22 cellular contexts compared by ENCODE assay signal in genomic region chr21:42421018-42421793, GRCh38. TPM values are rescaled to one million over a fixed set of nuclear protein-coding genes. Genes with fewer than 3 reads are reported as not detected.
DNase-seq lines count a peak whose midpoint lies in the region; ATAC-seq, FAIRE-seq and TF ChIP-seq lines count a peak whose summit lies in the region.
"Had no signal": no experiment of that assay in that cellular context is flagged by ENCODE, and none has a peak within 500 bp of the region (broad histone marks: within the 10 kb centered on the region; RNA-seq: fewer than 3 reads in every experiment).

No MANE protein-coding gene starts in this region.

- POLR2A ChIA-PET in GM12878 (lab: Charles Lee) = interaction anchor here (0.8 to 3.0 kb wide), 11 partner anchors 8 to 107 kb away, joined by 3 to 27 read pairs (median 4); no protein-coding TSS in a partner anchor

- no peaks in the 10 kb centered on the region for H3K27me3 Mint-ChIP-seq in T-helper 17 cell
- H3K27me3 Mint-ChIP-seq in stimulated activated naive CD8-positive, alpha-beta T cell treated with anti-CD3 and anti-CD28 coated beads, Interleukin-15, Interleukin-2, amounts not matched to agents 100 ng/mL and 50 ng/mL, for 24 hours = no peaks in the 10 kb centered on the region

- intact Hi-C loops in cardiac septum (cut with DNase I) = no loop called here
- intact Hi-C loops in heart right ventricle (cut with DNase I) = no loop called here
- intact Hi-C loops in GM12878 (cut with micrococcal nuclease; ENCODE audit: unreplicated experiment) = no loop called here

- in situ Hi-C loops in GM12878 (cut with MboI) = no loop called here

- no peak for FAIRE-seq in GM12878 (lab: Jason Lieb, UNC)
- FAIRE-seq: D721Med, GM12892 had no signal

- peak overlapping the region; percentile 30; the same call in 1 of the 2 replicates for H3K9ac ChIP-seq in GM12878 (ENCODE audit: control insufficient read depth, insufficient read depth, low read length)

- RAD21 ChIA-PET in GM12878 (lab: Charles Lee; ENCODE audit: unreplicated experiment) = interaction anchor here (0.7 to 7.2 kb wide), 25 partner anchors 8 to 188 kb away, joined by 3 to 81 read pairs (median 4); no protein-coding TSS in a partner anchor

- peaks cover 16% of the 10 kb centered on the region for H3K9me3 Mint-ChIP-seq in stimulated activated naive CD8-positive, alpha-beta T cell treated with anti-CD3 and anti-CD28 coated beads, Interleukin-15, Interleukin-2, amounts not matched to agents 100 ng/mL and 50 ng/mL, for 24 hours

- no TSS peak for BruUV-seq in GM12878 (replicated peaks; lab: Mats Ljungman, UMichigan)

- H3K9me3 ChIP-seq in heart right ventricle (peaks cover 0 to 22% (median 0%) of the 10 kb centered on the region in 11 donors), T-helper 17 cell (ENCODE audit: control insufficient read depth, low read length, poor library complexity, severe bottlenecking) (no peaks in the 10 kb centered on the region), GM12878 (replicated peaks; ENCODE audit: control insufficient read depth, insufficient read depth, low read length) (peaks cover 10% of the 10 kb centered on the region; the same call in 2 of the 3 replicates), tibial nerve (peaks cover 0 to 12% (median 0%) of the 10 kb centered on the region in 4 donors)
- H3K9me3 ChIP-seq: ascending aorta had no signal

- H3K27me3 ChIP-seq in heart right ventricle = peaks cover 0 to 58% (median 19%) of the 10 kb centered on the region in 7 donors
- no peaks in the 10 kb centered on the region for H3K27me3 ChIP-seq in GM12878 (replicated peaks in 1 of 2; ENCODE audit: control insufficient read depth in 2 of 2, insufficient read depth in 2 of 2, low read length in 1 of 2)
- H3K27me3 ChIP-seq in tibial nerve = peaks cover 0 to 12% of the 10 kb centered on the region in 2 donors
- H3K27me3 ChIP-seq: ascending aorta had no signal

- TF ChIP-seq RAD21 in GM12878 (IDR thresholded peaks at IDR 0.05; ENCODE audit: insufficient read depth, low read depth, low read length) = no peak

- H3K27ac ChIP-seq in heart right ventricle (no peak overlapping the region), GM12878 (ENCODE audit: control insufficient read depth, insufficient read depth) (peak overlapping the region; percentile 89), tibial nerve (no peak overlapping the region)
- H3K27ac ChIP-seq: ascending aorta had no signal

- TF ChIP-seq EP300 in GM12878 (IDR thresholded peaks at IDR 0.05; ENCODE audit: borderline replicate concordance in 1 of 2, control insufficient read depth in 1 of 2, low read depth in 2 of 2, low read length in 2 of 2) = no peak
- TF ChIP-seq EP300 in tibial nerve (IDR thresholded peaks at IDR 0.05) = no peak

- H3K79me2 ChIP-seq in GM12878 (ENCODE audit: control insufficient read depth, insufficient read depth, low read length) = no peaks in the 10 kb centered on the region

- WGBS in heart right ventricle, 2 donors = 64 to 67% methylated on average over 3 of the region's 3 CpGs
- 49% methylated on average over 3 of the region's 3 CpGs for WGBS in GM12878 (ENCODE audit: insufficient coverage, insufficient replicate concordance, low lambda C conversion rate, missing lambda C conversion rate)
- 59 to 65% methylated on average over 3 of the region's 3 CpGs for WGBS in tibial nerve, 2 donors

- no peak for TF ChIP-seq POLR2A in GM12878 (IDR thresholded peaks at IDR 0.05; ENCODE audit: low read depth, low read length)
- no peak for TF ChIP-seq POLR2A in tibial nerve (IDR thresholded peaks at IDR 0.05)

- H3K36me3 ChIP-seq in heart right ventricle (peaks cover 0 to 6% (median 0%) of the 10 kb centered on the region in 9 donors), GM12878 (ENCODE audit: control insufficient read depth in 2 of 2, insufficient read depth in 2 of 2, low read length in 1 of 2) (no peaks in the 10 kb centered on the region), tibial nerve (no peaks in the 10 kb centered on the region)
- H3K36me3 ChIP-seq: ascending aorta had no signal

- ATAC-seq in heart right ventricle (no peak), T-helper 17 cell (no peak), GM12878 (no peak), HG02981 (IDR thresholded peaks at IDR 0.05; ENCODE audit: unreplicated experiment) (no peak)
- ATAC-seq: left cardiac atrium, WTC11 had no signal

- no peak for TF ChIP-seq CTCF in heart right ventricle (IDR thresholded peaks at IDR 0.05)
- TF ChIP-seq CTCF in GM12878 (IDR thresholded peaks at IDR 0.05 in 2 of 3, conservative IDR thresholded peaks at IDR 0.05 in 1 of 3; ENCODE audit: control insufficient read depth in 2 of 3, extremely low read depth in 1 of 3, insufficient read depth in 1 of 3, low read depth in 3 of 3, low read length in 3 of 3) = no peak
- TF ChIP-seq CTCF in tibial nerve (IDR thresholded peaks at IDR 0.05) = no peak

- H3K4me3 Mint-ChIP-seq in T-helper 17 cell = peak overlapping the region; percentile 47
- peak overlapping the region; percentile 69 for H3K4me3 Mint-ChIP-seq in stimulated activated naive CD8-positive, alpha-beta T cell treated with anti-CD3 and anti-CD28 coated beads, Interleukin-15, Interleukin-2, amounts not matched to agents 100 ng/mL and 50 ng/mL, for 24 hours
- H3K4me3 Mint-ChIP-seq: mesothelial cell of epicardium, WTC11 had no signal

- peaks cover 0 to 28% (median 0%) of the 10 kb centered on the region in 9 donors for H3K4me1 ChIP-seq in heart right ventricle
- peaks cover 51% of the 10 kb centered on the region for H3K4me1 ChIP-seq in GM12878 (ENCODE audit: control insufficient read depth, insufficient read depth, low read length)
- H3K4me1 ChIP-seq in tibial nerve = peaks cover 0 to 4% (median 0%) of the 10 kb centered on the region in 4 donors
- H3K4me1 ChIP-seq: ascending aorta had no signal

- H3K4me2 ChIP-seq in GM12878 (ENCODE audit: control insufficient read depth, insufficient read depth) = peak overlapping the region; percentile 35

- H3K4me1 Mint-ChIP-seq in T-helper 17 cell = peaks cover 59% of the 10 kb centered on the region
- peaks cover 82% of the 10 kb centered on the region for H3K4me1 Mint-ChIP-seq in stimulated activated naive CD8-positive, alpha-beta T cell treated with anti-CD3 and anti-CD28 coated beads, Interleukin-15, Interleukin-2, amounts not matched to agents 100 ng/mL and 50 ng/mL, for 24 hours (ENCODE audit: low read depth)
- H3K4me1 Mint-ChIP-seq: mesothelial cell of epicardium had no signal

- H4K20me1 ChIP-seq in GM12878 (ENCODE audit: control insufficient read depth, insufficient read depth) = no peaks in the 10 kb centered on the region

- peaks cover 14% of the 10 kb centered on the region for H3K36me3 Mint-ChIP-seq in T-helper 17 cell (ENCODE audit: low read depth)
- peaks cover 89% of the 10 kb centered on the region for H3K36me3 Mint-ChIP-seq in stimulated activated naive CD8-positive, alpha-beta T cell treated with anti-CD3 and anti-CD28 coated beads, Interleukin-15, Interleukin-2, amounts not matched to agents 100 ng/mL and 50 ng/mL, for 24 hours (ENCODE audit: low read depth)
- H3K36me3 Mint-ChIP-seq: mesothelial cell of epicardium, WTC11 had no signal

- peak; percentile 58 for DNase-seq in cardiac septum (ENCODE audit: low spot score)
- no peak for DNase-seq in heart right ventricle
- DNase-seq in T-helper 17 cell = no peak
- DNase-seq in GM12878 (ENCODE audit: low read depth, low spot score) = no peak
- no peak for DNase-seq in D341Med (ENCODE audit: low spot score)
- no peak for DNase-seq in tibial nerve (ENCODE audit: low spot score in 2 of 2)
- DNase-seq: foreskin fibroblast, GDM1, left cardiac atrium, MM.1S, NCI-H187, NCI-H446 treated with DMSO at 0.1 percent for 48 hours, Right ventricle myocardium superior had no signal

- no peak overlapping the region; the same call in 1 of the 2 replicates for H2AFZ ChIP-seq in GM12878 (ENCODE audit: control insufficient read depth, low read depth, low read length)

- SMC1A ChIA-PET in GM12878 (lab: Charles Lee; ENCODE audit: uncharacterized antibody, unreplicated experiment) = interaction anchor here (0.6 to 9.4 kb wide), 26 partner anchors 15 to 187 kb away, joined by 3 to 124 read pairs (median 5); no protein-coding TSS in a partner anchor

- peak overlapping the region; percentile 96 for H3K27ac Mint-ChIP-seq in T-helper 17 cell
- H3K27ac Mint-ChIP-seq in stimulated activated naive CD8-positive, alpha-beta T cell treated with anti-CD3 and anti-CD28 coated beads, Interleukin-15, Interleukin-2, amounts not matched to agents 100 ng/mL and 50 ng/mL, for 24 hours = peak overlapping the region; percentile 94
- H3K27ac Mint-ChIP-seq: mesothelial cell of epicardium, WTC11 had no signal

- CTCF ChIA-PET in GM12878 (lab: Yijun Ruan, JAX) = interaction anchor here (0.7 to 3.8 kb wide), 19 partner anchors 11 to 117 kb away, joined by 3 to 19 read pairs (median 5); no protein-coding TSS in a partner anchor

- no peak overlapping the region for H3K4me3 ChIP-seq in heart right ventricle
- H3K4me3 ChIP-seq in GM12878 = peak overlapping the region; percentile 33; the same call in 1 of the 2 replicates
- H3K4me3 ChIP-seq in tibial nerve = no peak overlapping the region
- H3K4me3 ChIP-seq: ascending aorta had no signal

RNA-seq across cellular contexts. Expression of gene UBASH3A, which starts 17.5 kb away (rescaled TPM):
- total RNA-seq in cardiac septum = not detected
- total RNA-seq in heart right ventricle = 1 to 10 TPM in 1 of 10 donors, under 1 TPM in 2, not detected in 7; 0.15 to 1.3 (median 0.69) TPM
- under 1 TPM; 0.09 to 0.15 TPM for polyA plus RNA-seq in heart right ventricle
- 10 to 100 TPM; 49.5 to 50.3 TPM for total RNA-seq in T-helper 17 cell
- 1.8 and 1.9 TPM in 2 replicates for total RNA-seq in GM12878 (2013; cell fraction: nucleolus; rRNA removed)
- total RNA-seq in GM12878 (2014; rRNA removed) = 0.05 and 0.17 TPM in 2 replicates
- 0.05 and 0.13 TPM in 2 replicates for total RNA-seq in GM12878 (2014; rRNA removed; fragmentation: Illumina TruSeq; extraction: Trizol)
- total RNA-seq in GM12878 (2021) = 0.27 and 0.28 TPM in 2 replicates
- polyA plus RNA-seq in GM12878 (2011; ENCODE audit: low read depth) = 0.16 TPM
- polyA plus RNA-seq in GM12878 (2011; rRNA removed) = 0.16 and 0.33 TPM in 2 replicates
- polyA plus RNA-seq in GM12878 (2011; cell fraction: cytosol; rRNA removed) = 0.36 and 0.57 TPM in 2 replicates
- polyA plus RNA-seq in GM12878 (2011; cell fraction: nucleus; rRNA removed) = 1.8 and 2.2 TPM in 2 replicates
- polyA plus RNA-seq in GM12878 (2012) = 0.26 and 0.59 TPM in 2 replicates
- polyA plus RNA-seq in GM12878 (2014; fragmentation: Illumina TruSeq; extraction: Trizol) = 0.17 and 0.21 TPM in 2 replicates
- under 1 TPM in 1 of 2 experiments, not detected in 1; 0.04 TPM for polyA plus RNA-seq in GM12878 (2014; fragmentation: Nextera tagmentation; extraction: Ambion mirVana)
- polyA plus RNA-seq in GM12878 (2014; rRNA removed) = 0.20 and 0.23 TPM in 2 replicates
- under 1 TPM; 0.26 to 0.39 TPM for polyA plus RNA-seq in GM12878 (2016; fragmentation: Nextera tagmentation; extraction: Ambion mirVana)
- polyA minus RNA-seq in GM12878 (2011; rRNA and poly(A)+ RNA removed) = 0.72 TPM in 1 of 2 replicates, not detected in the other
- 0.73 TPM in 1 of 2 replicates, not detected in the other for polyA minus RNA-seq in GM12878 (2011; cell fraction: cytosol; rRNA and poly(A)+ RNA removed)
- 0.73 and 0.86 TPM in 2 replicates for polyA minus RNA-seq in GM12878 (2011; cell fraction: nucleus; rRNA and poly(A)+ RNA removed)
- 1 to 10 TPM in 1 of 4 donors, under 1 TPM in 2, not detected in 1; 0.59 to 5.9 (median 0.90) TPM for total RNA-seq in tibial nerve
- total RNA-seq: mesothelial cell of epicardium, Right ventricle myocardium superior, temporal lobe, WTC11 had no signal

RNA-seq across cellular contexts. Expression of gene TMPRSS3, which starts 25.4 kb away (rescaled TPM):
- total RNA-seq in cardiac septum (not detected), heart right ventricle (1 to 10 TPM in 1 of 10 donors, under 1 TPM in 1, not detected in 8; 0.42 to 1.0 TPM), T-helper 17 cell (1 to 10 TPM; 2.8 to 4.5 TPM), GM12878 (2014; rRNA removed) (0.65 and 1.4 TPM in 2 replicates), GM12878 (2014; rRNA removed; fragmentation: Illumina TruSeq; extraction: Trizol) (0.63 and 0.83 TPM in 2 replicates), GM12878 (2021) (0.90 and 1.2 TPM in 2 replicates), tibial nerve (not detected)
- polyA plus RNA-seq in heart right ventricle (under 1 TPM in 1 of 2 donors, not detected in 1; 0.01 TPM), GM12878 (2011; rRNA removed) (not detected in 2 replicates), GM12878 (2014; fragmentation: Illumina TruSeq; extraction: Trizol) (0.17 and 0.51 TPM in 2 replicates), GM12878 (2014; fragmentation: Nextera tagmentation; extraction: Ambion mirVana) (1 to 10 TPM in 1 of 2 experiments, under 1 TPM in 1; 0.82 to 1.5 TPM), GM12878 (2014; rRNA removed) (0.51 and 1.3 TPM in 2 replicates), GM12878 (2016; fragmentation: Nextera tagmentation; extraction: Ambion mirVana) (under 1 TPM; 0.56 to 0.59 TPM)
- 4.1 and 4.2 TPM in 2 replicates for total RNA-seq in GM12878 (2013; cell fraction: nucleolus; rRNA removed)
- 13.4 TPM for polyA plus RNA-seq in GM12878 (2011; ENCODE audit: low read depth)
- polyA plus RNA-seq in GM12878 (2011; cell fraction: cytosol; rRNA removed) = 0.03 TPM in 1 of 2 replicates, not detected in the other
- polyA plus RNA-seq in GM12878 (2011; cell fraction: nucleus; rRNA removed) = 0.13 TPM in 1 of 2 replicates, not detected in the other
- polyA plus RNA-seq in GM12878 (2012) = 16.4 and 22.8 TPM in 2 replicates
- 0.10 TPM in 1 of 2 replicates, not detected in the other for polyA minus RNA-seq in GM12878 (2011; rRNA and poly(A)+ RNA removed)
- polyA minus RNA-seq in GM12878 (2011; cell fraction: cytosol; rRNA and poly(A)+ RNA removed) = 1.6 TPM in 1 of 2 replicates, not detected in the other
- not detected in 2 replicates for polyA minus RNA-seq in GM12878 (2011; cell fraction: nucleus; rRNA and poly(A)+ RNA removed)
- total RNA-seq: ascending aorta, mesothelial cell of epicardium, Right ventricle myocardium superior, temporal lobe had no signal

RNA-seq across cellular contexts. Expression of gene TFF1, which starts 54.9 kb away (rescaled TPM):
- total RNA-seq in cardiac septum (not detected), heart right ventricle (not detected), T-helper 17 cell (not detected), GM12878 (2014; rRNA removed) (not detected in 2 replicates), GM12878 (2014; rRNA removed; fragmentation: Illumina TruSeq; extraction: Trizol) (not detected in 2 replicates), GM12878 (2021) (0.40 TPM in 1 of 2 replicates, not detected in the other), tibial nerve (not detected)
- polyA plus RNA-seq in heart right ventricle (not detected), GM12878 (2011; rRNA removed) (not detected in 2 replicates), GM12878 (2014; fragmentation: Illumina TruSeq; extraction: Trizol) (not detected in 2 replicates), GM12878 (2014; fragmentation: Nextera tagmentation; extraction: Ambion mirVana) (under 1 TPM in 1 of 2 experiments, not detected in 1; 0.13 TPM), GM12878 (2014; rRNA removed) (0.24 TPM in 1 of 2 replicates, not detected in the other), GM12878 (2016; fragmentation: Nextera tagmentation; extraction: Ambion mirVana) (not detected)
- not detected in 2 replicates for total RNA-seq in GM12878 (2013; cell fraction: nucleolus; rRNA removed)
- not detected for polyA plus RNA-seq in GM12878 (2011; ENCODE audit: low read depth)
- polyA plus RNA-seq in GM12878 (2011; cell fraction: cytosol; rRNA removed) = not detected in 2 replicates
- not detected in 2 replicates for polyA plus RNA-seq in GM12878 (2011; cell fraction: nucleus; rRNA removed)
- polyA plus RNA-seq in GM12878 (2012) = not detected in 2 replicates
- not detected in 2 replicates for polyA minus RNA-seq in GM12878 (2011; rRNA and poly(A)+ RNA removed)
- polyA minus RNA-seq in GM12878 (2011; cell fraction: cytosol; rRNA and poly(A)+ RNA removed) = not detected in 2 replicates
- not detected in 2 replicates for polyA minus RNA-seq in GM12878 (2011; cell fraction: nucleus; rRNA and poly(A)+ RNA removed)
- total RNA-seq: ascending aorta; left cardiac atrium; mesothelial cell of epicardium; Right ventricle myocardium superior; T-helper 1 cell treated with Interleukin-12 subunit alpha and Interleukin-12 subunit beta and Interleukin-4 antibody, amounts not matched to agents 30 ng/mL and 1 ng/mL, for 36 hours; temporal lobe had no signal

Comparison
In these comparisons a context has a peak if more than half of its experiments do, and no peak if none do; other contexts are left out.
1. RNA of gene UBASH3A, which starts 17.5 kb away (total RNA-seq): 49.5 to 50.3 TPM in T-helper 17 cell; 0.59 to 5.9 TPM in tibial nerve, 0.05 to 1.9 TPM in GM12878, 0.15 to 1.3 TPM in heart right ventricle and not detected in cardiac septum (single experiment); every median in the first group is over 4 times any median in the second.